ENCODE assay signal across 20 cellular contexts in genomic region chr6:92496527-92496926, GRCh38.
"Had no signal": no experiment of that assay in that cellular context is flagged by ENCODE, and none has a peak within 500 bp of the region (broad histone marks: within the 10 kb centered on the region; RNA-seq: fewer than 3 reads in every experiment).

No MANE protein-coding gene starts in this region.

- H3K27me3 ChIP-seq: left lung, ovary, spleen, testis, tibial artery had no signal

- H3K9me3 Mint-ChIP-seq: stimulated activated memory B cell treated with anti-CD40 and anti-IgM and Interleukin-4, amounts not matched to agents 10 μg/mL and 1 μg/mL and 100 μg/mL, for 72 hours; type B pancreatic cell had no signal

- H3K4me3 Mint-ChIP-seq: natural killer cell; stimulated activated memory B cell treated with anti-CD40 and anti-IgM and Interleukin-4, amounts not matched to agents 10 μg/mL and 1 μg/mL and 100 μg/mL, for 72 hours; type B pancreatic cell had no signal

- H3K27ac ChIP-seq: dorsolateral prefrontal cortex, left lung, ovary, psoas muscle, skin epidermis, spleen, testis, tibial artery had no signal

- H3K27me3 Mint-ChIP-seq: stimulated activated memory B cell treated with anti-CD40 and anti-IgM and Interleukin-4, amounts not matched to agents 10 μg/mL and 1 μg/mL and 100 μg/mL, for 72 hours; type B pancreatic cell had no signal

- H3K4me3 ChIP-seq: dorsolateral prefrontal cortex, left lung, ovary, psoas muscle, skin epidermis, spleen, testis, tibial artery had no signal

- H3K36me3 Mint-ChIP-seq: natural killer cell; stimulated activated memory B cell treated with anti-CD40 and anti-IgM and Interleukin-4, amounts not matched to agents 10 μg/mL and 1 μg/mL and 100 μg/mL, for 72 hours; type B pancreatic cell had no signal

- H3K9me3 ChIP-seq: left lung, ovary, psoas muscle, spleen, testis, tibial artery had no signal

- H3K4me1 ChIP-seq: left lung, psoas muscle, spleen, testis, tibial artery had no signal

- H3K27ac Mint-ChIP-seq: natural killer cell; stimulated activated memory B cell treated with anti-CD40 and anti-IgM and Interleukin-4, amounts not matched to agents 10 μg/mL and 1 μg/mL and 100 μg/mL, for 72 hours; type B pancreatic cell had no signal

- H3K36me3 ChIP-seq: left lung, ovary, spleen, tibial artery had no signal

- DNase-seq: dorsolateral prefrontal cortex; effector CD4-positive, alpha-beta T cell; hypothalamus; left cardiac atrium; left lung; natural killer cell; occipital lobe; ovary; posterior cingulate gyrus; psoas muscle; right cardiac atrium; spleen; stimulated activated CD4-positive, alpha-beta T cell treated with anti-CD3 and anti-CD28 coated beads, Interleukin-4, amount 100 ng/mL, for 4 hours; stimulated activated naive CD8-positive, alpha-beta T cell treated with anti-CD3 and anti-CD28 coated beads, Interleukin-15, Interleukin-2, amounts not matched to agents 100 U/mL and 50 U/mL, for 24 hours; substantia nigra; testis; tibial artery had no signal

- H3K4me1 Mint-ChIP-seq: natural killer cell; stimulated activated memory B cell treated with anti-CD40 and anti-IgM and Interleukin-4, amounts not matched to agents 10 μg/mL and 1 μg/mL and 100 μg/mL, for 72 hours had no signal
